ENCODE assay signal across 2 cellular contexts in the genomic region with DNA sequence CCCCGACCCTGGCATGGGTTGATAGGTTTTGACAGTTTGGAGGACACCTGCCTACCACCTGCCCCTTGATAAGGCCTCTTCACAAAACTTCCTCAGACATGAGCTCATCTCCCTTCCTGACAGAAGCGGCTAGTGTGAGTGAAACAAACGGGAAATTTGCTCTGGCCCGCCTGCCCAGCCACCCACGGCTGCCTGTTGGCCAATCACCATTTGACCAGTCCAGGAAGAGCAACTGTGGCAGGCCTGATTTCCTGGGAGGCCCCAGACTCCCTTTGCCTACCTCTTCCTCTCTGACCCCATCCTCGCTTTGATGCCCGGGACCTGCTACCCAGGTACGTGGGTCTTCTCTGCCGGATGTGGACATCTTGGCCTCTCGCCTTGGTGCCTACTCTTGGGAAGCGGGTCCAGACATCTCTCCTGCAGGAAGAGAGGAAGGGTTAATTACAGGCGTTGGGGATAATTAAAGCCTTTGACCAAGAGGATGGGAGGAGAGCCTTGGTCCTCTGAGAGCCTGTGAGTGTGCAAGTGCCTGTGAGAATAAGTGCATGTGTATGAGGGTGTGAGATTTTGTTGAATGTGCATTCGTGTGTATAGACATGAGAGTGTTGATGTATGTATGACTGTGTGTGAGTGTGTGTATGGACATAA.
TF ChIP-seq lines count a peak whose summit lies in the region.

No MANE protein-coding gene starts in this region.

TF ChIP-seq in HCT116, 20 proteins besides CTCF, POLR2A, EP300 and RAD21:
- TF ChIP-seq POLR2AphosphoS5 (IDR thresholded peaks at IDR 0.05; ENCODE audit: low read depth, low read length) (peak; percentile 66; the same call in 1 of the 2 replicates), EZH2 (IDR thresholded peaks at IDR 0.05) (no peak)

TF ChIP-seq in K562, 482 proteins besides CTCF, POLR2A, EP300 and RAD21:
- TF ChIP-seq FOXP4 (CRISPR knock-in tag; IDR thresholded peaks at IDR 0.05; ENCODE audit: borderline replicate concordance) (no peak), EGR1 (conservative IDR thresholded peaks at IDR 0.05) (peak; percentile 41), MTF1 (CRISPR knock-in tag; IDR thresholded peaks at IDR 0.05; ENCODE audit: borderline replicate concordance) (no peak)
